3 cellular contexts compared by ENCODE assay signal in genomic region chr15:98308117-98308516, GRCh38.
TF ChIP-seq lines count a peak whose summit lies in the region.

No MANE protein-coding gene starts in this region.

TF ChIP-seq in A549, 52 proteins besides CTCF, POLR2A, EP300 and RAD21 (continued from another document):
- TF ChIP-seq ZC3H11A (IDR thresholded peaks at IDR 0.05) (no peak), REST (IDR thresholded peaks at IDR 0.05) (no peak), EHMT2 (IDR thresholded peaks at IDR 0.05; ENCODE audit: low read depth) (no peak), CBX8 (IDR thresholded peaks at IDR 0.05) (no peak), HMGXB4 (CRISPR knock-in tag; IDR thresholded peaks at IDR 0.05; ENCODE audit: borderline replicate concordance) (no peak), MAX (IDR thresholded peaks at IDR 0.05) (no peak), CEBPB (IDR thresholded peaks at IDR 0.05) (no peak), ATOH8 (CRISPR knock-in tag; IDR thresholded peaks at IDR 0.05; ENCODE audit: low read depth) (no peak), HOXA7 (CRISPR knock-in tag; IDR thresholded peaks at IDR 0.05) (no peak), GATA3 (IDR thresholded peaks at IDR 0.05; ENCODE audit: borderline replicate concordance) (no peak)

TF ChIP-seq in GM23338, 12 proteins besides CTCF, POLR2A, EP300 and RAD21 (continues in another document):
- TF ChIP-seq REST (IDR thresholded peaks at IDR 0.05; ENCODE audit: unreplicated experiment): no peak
- TF ChIP-seq EZH2 (IDR thresholded peaks at IDR 0.05; ENCODE audit: low read depth, unreplicated experiment): no peak
- no peak for TF ChIP-seq ZNF331 (CRISPR knock-in tag; IDR thresholded peaks at IDR 0.05; ENCODE audit: low read depth)
- TF ChIP-seq STAT1 (IDR thresholded peaks at IDR 0.05; ENCODE audit: unreplicated experiment): no peak
- TF ChIP-seq ZNF114 (CRISPR knock-in tag; IDR thresholded peaks at IDR 0.05): no peak
- TF ChIP-seq POLR2AphosphoS5 (IDR thresholded peaks at IDR 0.05; ENCODE audit: low read depth): no peak
- TF ChIP-seq EZH2phosphoT487 (IDR thresholded peaks at IDR 0.05; ENCODE audit: unreplicated experiment): no peak
- TF ChIP-seq JUNB (IDR thresholded peaks at IDR 0.05; ENCODE audit: unreplicated experiment): no peak
- no peak for TF ChIP-seq CREB1 (CRISPR knock-in tag; IDR thresholded peaks at IDR 0.05; ENCODE audit: low read depth)
- no peak for TF ChIP-seq NANOG (IDR thresholded peaks at IDR 0.05; ENCODE audit: borderline replicate concordance)
- no peak for TF ChIP-seq ETS1 (IDR thresholded peaks at IDR 0.05)

TF ChIP-seq in SK-N-SH treated with all-trans-retinoic acid at 6 μM for 48 hours, 23 proteins besides CTCF, POLR2A, EP300 and RAD21 (continued from another document):
- no peak for TF ChIP-seq CREB5 (CRISPR knock-in tag; IDR thresholded peaks at IDR 0.05; ENCODE audit: low read depth)
- no peak for TF ChIP-seq ZNF70 (CRISPR knock-in tag; IDR thresholded peaks at IDR 0.05)
- TF ChIP-seq TCF4 (CRISPR knock-in tag; IDR thresholded peaks at IDR 0.05; ENCODE audit: borderline replicate concordance): no peak
- no peak for TF ChIP-seq ZNF565 (CRISPR knock-in tag; conservative IDR thresholded peaks at IDR 0.05; ENCODE audit: low read depth)
- TF ChIP-seq TOX (CRISPR knock-in tag; IDR thresholded peaks at IDR 0.05; ENCODE audit: borderline replicate concordance): no peak
- no peak for TF ChIP-seq ZNF8 (CRISPR knock-in tag; IDR thresholded peaks at IDR 0.05)
- no peak for TF ChIP-seq ESRRG (CRISPR knock-in tag; IDR thresholded peaks at IDR 0.05)
- TF ChIP-seq RARB (CRISPR knock-in tag; IDR thresholded peaks at IDR 0.05): no peak
- no peak for TF ChIP-seq CSRNP3 (CRISPR knock-in tag; IDR thresholded peaks at IDR 0.05)
- TF ChIP-seq ZFP3 (CRISPR knock-in tag; IDR thresholded peaks at IDR 0.05): no peak
